13 cellular contexts compared by ENCODE assay signal in genomic region chr7:11327633-11328032, GRCh38.
DNase-seq lines count a peak whose midpoint lies in the region; TF ChIP-seq lines count a peak whose summit lies in the region.
"Had no signal": no experiment of that assay in that cellular context is flagged by ENCODE, and none has a peak within 500 bp of the region (broad histone marks: within the 10 kb centered on the region; RNA-seq: fewer than 3 reads in every experiment).

No MANE protein-coding gene starts in this region.

- H3K4me3 Mint-ChIP-seq in Caco-2 (ENCODE audit: unreplicated experiment): no peak overlapping the region
- H3K4me3 Mint-ChIP-seq: CD4-positive, alpha-beta memory T cell; IgD-negative memory B cell had no signal

- DNase-seq in GM12865 (ENCODE audit: low read depth) (peak; percentile 29), NCI-H2171 treated with DMSO at 0.1 percent for 48 hours (lab: John Stamatoyannopoulos, UW) (peak; percentile 92), astrocyte of the cerebellum (ENCODE audit: low read depth) (peak; percentile 5), NCI-H2196 (lab: John Stamatoyannopoulos, UW; ENCODE audit: unreplicated experiment) (no peak), Caco-2 (no peak), NCI-H345 (lab: John Stamatoyannopoulos, UW) (no peak)
- DNase-seq: BE2C; CD4-positive, alpha-beta memory T cell; NCI-H187 treated with DMSO at 0.1 percent for 48 hours; T-helper 2 cell had no signal

- POLR2A ChIA-PET in Caco-2 (lab: Charles Lee): no interaction called here

- in situ Hi-C loops in astrocyte of the cerebellum (cut with HindIII; ENCODE audit: low sequenced_read_pairs): no loop called here

- peaks cover under 1 to 19% (median under 1%) of the 10 kb centered on the region in 5 donors for H3K36me3 ChIP-seq in subcutaneous abdominal adipose tissue (ENCODE audit: control insufficient read depth in 5 of 5, insufficient read depth in 5 of 5, low read length in 5 of 5)
- no peaks in the 10 kb centered on the region for H3K36me3 ChIP-seq in Caco-2 (ENCODE audit: control insufficient read depth, insufficient read depth, low read length)
- H3K36me3 ChIP-seq: BE2C, HAP-1 had no signal

- TF ChIP-seq CTCF in GM12865 (IDR thresholded peaks at IDR 0.05; ENCODE audit: insufficient read depth, low read depth, low read length, missing control alignments) (no peak), astrocyte of the cerebellum (IDR thresholded peaks at IDR 0.05; ENCODE audit: low read depth, low read length, missing control alignments) (no peak), Caco-2 (IDR thresholded peaks at IDR 0.05; ENCODE audit: insufficient read depth in 1 of 2, low read depth in 1 of 2, low read length in 1 of 2, severe bottlenecking in 1 of 2, unreplicated experiment in 1 of 2) (no peak)

- no peaks in the 10 kb centered on the region for H3K4me1 Mint-ChIP-seq in Caco-2 (ENCODE audit: low read depth, unreplicated experiment)
- H3K4me1 Mint-ChIP-seq: CD4-positive, alpha-beta memory T cell; IgD-negative memory B cell had no signal

- H3K9me3 Mint-ChIP-seq in Caco-2 (ENCODE audit: unreplicated experiment): no peaks in the 10 kb centered on the region

- CTCF ChIA-PET in Caco-2 (lab: Charles Lee): no interaction called here

- no peak overlapping the region for H3K9ac ChIP-seq in subcutaneous abdominal adipose tissue (ENCODE audit: low read length in 5 of 5)

- H3K27me3 Mint-ChIP-seq in Caco-2 (ENCODE audit: insufficient read depth, unreplicated experiment): no peaks in the 10 kb centered on the region
- H3K27me3 Mint-ChIP-seq: CD4-positive, alpha-beta memory T cell had no signal

- no peaks in the 10 kb centered on the region for H3K36me3 Mint-ChIP-seq in Caco-2 (ENCODE audit: insufficient read depth, unreplicated experiment)
- H3K36me3 Mint-ChIP-seq: CD4-positive, alpha-beta memory T cell; IgD-negative memory B cell had no signal

- no TSS peak for BruUV-seq in Caco-2 (replicated peaks; lab: Mats Ljungman, UMichigan)

- H3K4me1 ChIP-seq in subcutaneous abdominal adipose tissue (ENCODE audit: control insufficient read depth in 5 of 5, insufficient read depth in 5 of 5, low read length in 5 of 5) (peaks cover 0 to 27% (median 18%) of the 10 kb centered on the region in 5 donors), Caco-2 (no peaks in the 10 kb centered on the region)
- H3K4me1 ChIP-seq: BE2C, HAP-1 had no signal

- H3K4me3 ChIP-seq in GM12865 (ENCODE audit: low read depth, low read length) (no peak overlapping the region), astrocyte of the cerebellum (ENCODE audit: low read depth, low read length) (no peak overlapping the region), subcutaneous abdominal adipose tissue (ENCODE audit: low read depth in 1 of 5, low read length in 5 of 5) (no peak overlapping the region), Caco-2 (ENCODE audit: low read depth, low read length) (no peak overlapping the region)
- H3K4me3 ChIP-seq: HAP-1 had no signal

- intact Hi-C loops in Caco-2 (cut with micrococcal nuclease; ENCODE audit: unreplicated experiment): no loop called here

- H3K9me3 ChIP-seq in subcutaneous abdominal adipose tissue (ENCODE audit: control insufficient read depth in 5 of 5, low read length in 5 of 5) (peaks cover 0 to 5% (median 0%) of the 10 kb centered on the region in 5 donors), Caco-2 (no peaks in the 10 kb centered on the region)
- H3K9me3 ChIP-seq: BE2C, HAP-1 had no signal

- H3K27ac ChIP-seq in subcutaneous abdominal adipose tissue (ENCODE audit: low read depth, low read length): peak overlapping the region; percentile 25

- H3K27ac Mint-ChIP-seq in Caco-2 (ENCODE audit: unreplicated experiment): no peak overlapping the region
- H3K27ac Mint-ChIP-seq: CD4-positive, alpha-beta memory T cell; IgD-negative memory B cell had no signal

- H3K27me3 ChIP-seq in subcutaneous abdominal adipose tissue (ENCODE audit: control insufficient read depth in 5 of 5, insufficient read depth in 4 of 5, low read length in 5 of 5): no peaks in the 10 kb centered on the region
- no peaks in the 10 kb centered on the region for H3K27me3 ChIP-seq in Caco-2 (replicated peaks; ENCODE audit: control insufficient read depth, insufficient read depth, low read length)
- H3K27me3 ChIP-seq: BE2C had no signal

Comparison
In these comparisons a context has a peak if more than half of its experiments do, and no peak if none do; other contexts are left out.
1. DNase-seq: peak in GM12865 (single experiment), NCI-H2171 treated with DMSO at 0.1 percent for 48 hours (single experiment) and astrocyte of the cerebellum (single experiment); none in NCI-H2196 (single experiment), Caco-2 (0 of 2) and NCI-H345 (single experiment).